Comparison of ENCODE assay signal across 16 cellular contexts in genomic region chr20:10474606-10475184, GRCh38. TPM values are rescaled to one million over a fixed set of nuclear protein-coding genes. Genes with fewer than 3 reads are reported as not detected.
DNase-seq lines count a peak whose midpoint lies in the region; ATAC-seq and TF ChIP-seq lines count a peak whose summit lies in the region.
"Had no signal": no experiment of that assay in that cellular context is flagged by ENCODE, and none has a peak within 500 bp of the region (broad histone marks: within the 10 kb centered on the region; RNA-seq: fewer than 3 reads in every experiment).

No MANE protein-coding gene starts in this region.

- no peaks in the 10 kb centered on the region for H3K36me3 ChIP-seq in GM23248 (ENCODE audit: low read depth)
- no peaks in the 10 kb centered on the region for H3K36me3 ChIP-seq in gastrocnemius medialis

- H3K4me3 ChIP-seq in GM23248, result no peak overlapping the region
- H3K4me3 ChIP-seq in gastrocnemius medialis, result no peak overlapping the region

- WGBS in GM23248 (ENCODE audit: low coverage in 1 of 2, low lambda C conversion rate in 2 of 2, missing lambda C conversion rate in 2 of 2), 2 experiments, result 50 to 57% methylated on average over 11 of the region's 11 CpGs

- intact Hi-C loops in left ventricle myocardium superior (cut with micrococcal nuclease) (no loop called here), gastrocnemius medialis (cut with DNase I; ENCODE audit: low total_unique reads) (loop anchor here (5.0 to 10.0 kb wide), 2 partner anchors 730 to 1068 kb away; no protein-coding TSS in a partner anchor)

- H3K9me2 ChIP-seq in GM23248 (ENCODE audit: insufficient read depth), result no peaks in the 10 kb centered on the region

- H4K20me1 ChIP-seq in GM23248 (ENCODE audit: insufficient read depth), result no peaks in the 10 kb centered on the region

- peaks cover 17% of the 10 kb centered on the region for H3F3A ChIP-seq in GM23248 (ENCODE audit: insufficient read depth)

- no peak for TF ChIP-seq POLR2A in gastrocnemius medialis (IDR thresholded peaks at IDR 0.05)

- ATAC-seq in left ventricle myocardium superior (peak; percentile 84), gastrocnemius medialis (peak; percentile 70 to 73)
- ATAC-seq: activated CD8-positive, alpha-beta memory T cell treated with anti-CD3 and anti-CD28 coated beads, Interleukin-2, amount 10 ng/mL, durations not matched to agents 7 days and 5 days; Panc1; stimulated activated naive CD8-positive, alpha-beta T cell treated with anti-CD3 and anti-CD28 coated beads, Interleukin-15, Interleukin-2, amounts not matched to agents 100 U/mL and 50 U/mL, for 24 hours had no signal

- in situ Hi-C loops in GM23248 (cut with MboI), result loop anchor here (25.0 kb wide), 1 partner anchor 788 kb away; no protein-coding TSS in a partner anchor
- in situ Hi-C loops in gastrocnemius medialis (cut with MboI; ENCODE audit: low sequenced_read_pairs in 4 of 4), result loop anchor here in 1 of 4 donors (25.0 kb wide), 1 partner anchor 1063 kb away; no protein-coding TSS in a partner anchor

- TF ChIP-seq CTCF in gastrocnemius medialis (IDR thresholded peaks at IDR 0.05 in 4 of 5, conservative IDR thresholded peaks at IDR 0.05 in 1 of 5), result no peak

- H3K9me3 ChIP-seq in GM23248 (ENCODE audit: low read depth), result no peaks in the 10 kb centered on the region
- no peaks in the 10 kb centered on the region for H3K9me3 ChIP-seq in gastrocnemius medialis

- no peak overlapping the region for H3K4me2 ChIP-seq in GM23248 (ENCODE audit: unreplicated experiment)

- DNase-seq in GM23248 (peak; percentile 9), UCSD-AML1 (lab: John Stamatoyannopoulos, UW; ENCODE audit: unreplicated experiment) (peak; percentile 73), left ventricle myocardium superior (peak; percentile 57), gastrocnemius medialis (peak in 1 of 2 donors; percentile 53), NAMALWA (ENCODE audit: low spot score) (no peak), AG08395 (ENCODE audit: low spot score) (no peak), DMS114 treated with DMSO at 0.1 percent for 48 hours (lab: John Stamatoyannopoulos, UW; ENCODE audit: unreplicated experiment) (no peak), NCI-H2107 treated with DMSO at 0.1 percent for 48 hours (lab: John Stamatoyannopoulos, UW; ENCODE audit: unreplicated experiment) (no peak)
- DNase-seq: activated CD8-positive, alpha-beta memory T cell treated with anti-CD3 and anti-CD28 coated beads, Interleukin-2, amount 10 ng/mL, durations not matched to agents 7 days and 5 days; activated naive CD8-positive, alpha-beta T cell treated with anti-CD3 and anti-CD28 coated beads for 36 hours; NCI-H2227 treated with DMSO at 0.1 percent for 48 hours; stimulated activated CD4-positive, alpha-beta T cell treated with anti-CD3 and anti-CD28 coated beads, Interleukin-2, amount 100 ng/mL, for 24 hours; stimulated activated naive CD8-positive, alpha-beta T cell treated with anti-CD3 and anti-CD28 coated beads, Interleukin-15, Interleukin-2, amounts not matched to agents 100 U/mL and 50 U/mL, for 24 hours; T-helper 9 cell had no signal

- H3K9ac ChIP-seq in GM23248, result no peak overlapping the region

- H3K27me3 ChIP-seq in GM23248 (replicated peaks; ENCODE audit: insufficient read depth), result no peaks in the 10 kb centered on the region
- H3K27me3 ChIP-seq in gastrocnemius medialis, result no peaks in the 10 kb centered on the region

- H3K4me1 ChIP-seq in GM23248 (ENCODE audit: insufficient read depth) (peaks cover 13% of the 10 kb centered on the region), gastrocnemius medialis (peaks cover 9 to 18% of the 10 kb centered on the region in 2 donors)

- H3K27ac ChIP-seq in GM23248 (no peak overlapping the region), gastrocnemius medialis (peak overlapping the region; percentile 12 to 70 (median 32))
- H3K27ac ChIP-seq: C4-2B had no signal

- H2AFZ ChIP-seq in GM23248, result no peak overlapping the region

- H3K79me2 ChIP-seq in GM23248 (ENCODE audit: insufficient read depth), result 0 out of 2 replicates have a peak, but pooled peaks cover 8% of the 10 kb centered on the region

RNA-seq across cellular contexts. Expression of gene SLX4IP, which starts 39.6 kb away (rescaled TPM):
- total RNA-seq in GM23248 (2014; rRNA removed; shearing (Covaris generic)), result 2.9 and 3.7 TPM in 2 replicates
- 3.4 and 3.9 TPM in 2 replicates for polyA plus RNA-seq in GM23248 (2016; fragmentation: Nextera tagmentation; extraction: Ambion mirVana)
- total RNA-seq in left ventricle myocardium superior, result 2.2 TPM
- total RNA-seq in gastrocnemius medialis, result 1 to 10 TPM in 1 of 4 donors, under 1 TPM in 3; 0.22 to 1.3 (median 0.71) TPM

RNA-seq across cellular contexts. Expression of gene MKKS, which starts 40.7 kb away (rescaled TPM):
- total RNA-seq in GM23248 (2014; rRNA removed; shearing (Covaris generic)), result 9.8 and 12.0 TPM in 2 replicates
- polyA plus RNA-seq in GM23248 (2016; fragmentation: Nextera tagmentation; extraction: Ambion mirVana), result 17.4 and 17.8 TPM in 2 replicates
- 27.7 TPM for total RNA-seq in left ventricle myocardium superior
- 10 to 100 TPM in 3 of 4 donors, 1 to 10 TPM in 1; 8.1 to 15.2 (median 14.6) TPM for total RNA-seq in gastrocnemius medialis

Comparison
In these comparisons a context has a peak if more than half of its experiments do, and no peak if none do; other contexts are left out.
1. DNase-seq: peak in GM23248 (single experiment), UCSD-AML1 (single experiment) and left ventricle myocardium superior (single experiment); none in NAMALWA (single experiment), AG08395 (single experiment), DMS114 treated with DMSO at 0.1 percent for 48 hours (single experiment) and NCI-H2107 treated with DMSO at 0.1 percent for 48 hours (single experiment).